Comparison of ENCODE assay signal across 1 cellular context in genomic region chr10:127228195-127228785, GRCh38.
TF ChIP-seq lines count a peak whose summit lies in the region.

No MANE protein-coding gene starts in this region.

TF ChIP-seq in WTC11, 78 proteins besides CTCF, POLR2A, EP300 and RAD21 (continued from another document):
- TF ChIP-seq, protein P1, sequence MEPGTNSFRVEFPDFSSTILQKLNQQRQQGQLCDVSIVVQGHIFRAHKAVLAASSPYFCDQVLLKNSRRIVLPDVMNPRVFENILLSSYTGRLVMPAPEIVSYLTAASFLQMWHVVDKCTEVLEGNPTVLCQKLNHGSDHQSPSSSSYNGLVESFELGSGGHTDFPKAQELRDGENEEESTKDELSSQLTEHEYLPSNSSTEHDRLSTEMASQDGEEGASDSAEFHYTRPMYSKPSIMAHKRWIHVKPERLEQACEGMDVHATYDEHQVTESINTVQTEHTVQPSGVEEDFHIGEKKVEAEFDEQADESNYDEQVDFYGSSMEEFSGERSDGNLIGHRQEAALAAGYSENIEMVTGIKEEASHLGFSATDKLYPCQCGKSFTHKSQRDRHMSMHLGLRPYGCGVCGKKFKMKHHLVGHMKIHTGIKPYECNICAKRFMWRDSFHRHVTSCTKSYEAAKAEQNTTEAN (CRISPR knock-in tag; IDR thresholded peaks at IDR 0.05) = no peak
